ENCODE assay signal across 11 cellular contexts in the genomic region with DNA sequence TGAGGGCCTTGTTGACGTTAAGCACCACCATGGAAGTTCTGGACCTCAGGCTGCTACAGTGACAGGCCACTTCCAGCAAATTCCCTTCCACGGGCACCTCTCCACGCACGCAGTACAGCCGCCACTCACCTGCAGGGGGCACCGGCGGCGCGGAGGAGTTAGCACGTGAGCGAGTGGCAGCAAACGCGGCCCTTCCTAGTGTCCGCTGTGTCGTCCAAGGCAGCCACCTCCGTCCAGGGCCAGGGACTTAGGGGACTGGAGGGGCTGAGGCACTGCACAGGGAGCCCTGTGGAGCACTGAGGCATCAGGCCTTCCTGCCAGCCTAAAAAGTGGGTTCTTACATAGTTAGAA.
DNase-seq lines count a peak whose midpoint lies in the region; ATAC-seq, FAIRE-seq and TF ChIP-seq lines count a peak whose summit lies in the region.
"Had no signal": no experiment of that assay in that cellular context is flagged by ENCODE, and none has a peak within 500 bp of the region (broad histone marks: within the 10 kb centered on the region; RNA-seq: fewer than 3 reads in every experiment).

No MANE protein-coding gene starts in this region.

- H2AFZ ChIP-seq in HCT116 (ENCODE audit: low read depth, low read length, poor library complexity, severe bottlenecking), result no peak overlapping the region

- TF ChIP-seq CTCF in BE2C (IDR thresholded peaks at IDR 0.05; ENCODE audit: low read depth, low read length), result peak; percentile 59
- peak; percentile 9 to 85 (median 74); a peak in 4 of 6 replicates for TF ChIP-seq CTCF in HCT116 (IDR thresholded peaks at IDR 0.05 in 2 of 3, conservative IDR thresholded peaks at IDR 0.05 in 1 of 3; ENCODE audit: borderline replicate concordance in 1 of 3, insufficient read depth in 1 of 3, low read depth in 2 of 3, low read length in 2 of 3)
- TF ChIP-seq CTCF in bronchial epithelial cell (IDR thresholded peaks at IDR 0.05; ENCODE audit: insufficient read depth, low read length, severe bottlenecking), result peak; percentile 42

- H3K27ac ChIP-seq in HCT116 (ENCODE audit: low read depth, low read length), result no peak overlapping the region
- H3K27ac ChIP-seq: lower lobe of right lung, SJCRH30 had no signal

- H3K4me1 ChIP-seq in BE2C, result no peaks in the 10 kb centered on the region
- peaks cover 2 to 11% of the 10 kb centered on the region in 2 experiments; a peak in 3 of 4 replicates for H3K4me1 ChIP-seq in HCT116 (ENCODE audit: control insufficient read depth in 1 of 2, insufficient read depth in 2 of 2, low read length in 2 of 2)
- H3K4me1 ChIP-seq: lower lobe of right lung, SJCRH30 had no signal

- no peaks in the 10 kb centered on the region for H3K27me3 ChIP-seq in BE2C
- no peaks in the 10 kb centered on the region for H3K27me3 ChIP-seq in HCT116 (ENCODE audit: insufficient read depth, low read length)
- no peaks in the 10 kb centered on the region for H3K27me3 ChIP-seq in bronchial epithelial cell (ENCODE audit: control insufficient read depth, insufficient read depth, low read length)
- H3K27me3 ChIP-seq: SJCRH30 had no signal

- intact Hi-C loops in HCT116 (cut with micrococcal nuclease), result no loop called here

- no peaks in the 10 kb centered on the region for H3K9me2 ChIP-seq in HCT116 (ENCODE audit: insufficient read depth)

- H3K4me3 ChIP-seq in BE2C (ENCODE audit: low read depth, low read length), result no peak overlapping the region
- no peak overlapping the region for H3K4me3 ChIP-seq in HCT116 (replicated peaks in 1 of 2; ENCODE audit: low read depth in 1 of 2, low read length in 2 of 2)
- no peak overlapping the region for H3K4me3 ChIP-seq in bronchial epithelial cell (ENCODE audit: low read depth, low read length)
- H3K4me3 ChIP-seq: lower lobe of right lung, SJCRH30 had no signal

- H3K79me2 ChIP-seq in HCT116 (ENCODE audit: insufficient read depth, low read length), result no peaks in the 10 kb centered on the region

- no TSS peak for BruUV-seq in HCT116 (replicated peaks; lab: Mats Ljungman, UMichigan)

- TF ChIP-seq POLR2A in HCT116 (IDR thresholded peaks at IDR 0.05; ENCODE audit: borderline replicate concordance, extremely low read depth, insufficient read depth, insufficient read length), result no peak

- ATAC-seq in HCT116 (peak; percentile 85), GM19467 (IDR thresholded peaks at IDR 0.05; ENCODE audit: unreplicated experiment) (no peak), GM19351 (IDR thresholded peaks at IDR 0.05; ENCODE audit: unreplicated experiment) (no peak)

- H4K20me1 ChIP-seq in HCT116 (ENCODE audit: insufficient read depth), result no peaks in the 10 kb centered on the region

- H3K36me3 ChIP-seq in BE2C, result peaks cover 24% of the 10 kb centered on the region
- H3K36me3 ChIP-seq in HCT116 (ENCODE audit: control insufficient read depth in 1 of 2, insufficient read depth in 2 of 2, low read length in 2 of 2), result peaks cover 0 to 4% of the 10 kb centered on the region in 2 experiments; a peak in 1 of 4 replicates
- H3K36me3 ChIP-seq in bronchial epithelial cell (ENCODE audit: control insufficient read depth, insufficient read depth, low read length), result peaks cover 12% of the 10 kb centered on the region

- H3K9me3 ChIP-seq in BE2C (no peaks in the 10 kb centered on the region), HCT116 (ENCODE audit: control insufficient read depth in 1 of 2, insufficient read depth in 1 of 2, low read depth in 1 of 2, low read length in 2 of 2) (no peaks in the 10 kb centered on the region)
- H3K9me3 ChIP-seq: lower lobe of right lung, SJCRH30 had no signal

- DNase-seq in BE2C, result peak; percentile 57
- no peak for DNase-seq in HCT116 (ENCODE audit: low read depth, low spot score)
- DNase-seq in bronchial epithelial cell (ENCODE audit: low read depth), result no peak
- DNase-seq in mesenteric fat pad (ENCODE audit: low spot score), result peak; percentile 84
- no peak for DNase-seq in NCI-H1048 (lab: John Stamatoyannopoulos, UW)
- DNase-seq in activated naive CD4-positive, alpha-beta T cell (lab: John Stamatoyannopoulos, UW), result no peak
- DNase-seq: aorta, lower lobe of right lung had no signal

- RAD21 ChIA-PET in HCT116 (lab: Charles Lee; ENCODE audit: low non-redundant PET in 1 of 2, low total read pairs in 2 of 2, uncharacterized antibody in 2 of 2, unreplicated experiment in 2 of 2), result no interaction called here

- CTCF ChIA-PET in HCT116 (lab: Charles Lee), result no interaction called here

- POLR2A ChIA-PET in HCT116 (lab: Charles Lee), result no interaction called here

- no peak overlapping the region for H3K4me2 ChIP-seq in HCT116 (ENCODE audit: low read length)

- no peak overlapping the region for H3K9ac ChIP-seq in HCT116 (ENCODE audit: low read length)

- FAIRE-seq in bronchial epithelial cell (lab: Jason Lieb, UNC), result peak; percentile 83

- TF ChIP-seq RAD21 in HCT116 (IDR thresholded peaks at IDR 0.05; ENCODE audit: low read depth), result peak; percentile 33; the same call in 1 of the 2 replicates

TF ChIP-seq in HCT116, 20 proteins besides CTCF, POLR2A, EP300 and RAD21:
- TF ChIP-seq TCF7L2 (IDR thresholded peaks at IDR 0.05; ENCODE audit: borderline replicate concordance, extremely low read depth, insufficient read depth, insufficient read length) (no peak), SP1 (IDR thresholded peaks at IDR 0.05; ENCODE audit: low read depth) (no peak), ZFX (IDR thresholded peaks at IDR 0.05) (no peak), JUND (IDR thresholded peaks at IDR 0.05) (no peak), EZH2phosphoT487 (IDR thresholded peaks at IDR 0.05; ENCODE audit: borderline replicate concordance) (no peak), YY1 (IDR thresholded peaks at IDR 0.05; ENCODE audit: extremely low read depth, insufficient replicate concordance, low read depth, low read length) (no peak), SIN3A (IDR thresholded peaks at IDR 0.05; ENCODE audit: low read depth) (no peak), EGR1 (IDR thresholded peaks at IDR 0.05; ENCODE audit: low read depth) (no peak), MAX (IDR thresholded peaks at IDR 0.05) (no peak)

Comparison
In these comparisons a context has a peak if more than half of its experiments do, and no peak if none do; other contexts are left out.
1. DNase-seq: peak in BE2C (single experiment) and mesenteric fat pad (single experiment); none in HCT116 (single experiment), bronchial epithelial cell (single experiment), NCI-H1048 (single experiment) and activated naive CD4-positive, alpha-beta T cell (0 of 4).
2. Peak in every context shown above with its lines, with median percentiles within 50 percentile points of each other: CTCF ChIP-seq.